In genomic region chr20:21546355-21546754, GRCh38 we compare ENCODE assay signal across 22 cellular contexts. TPM values are rescaled to one million over a fixed set of nuclear protein-coding genes. Genes with fewer than 3 reads are reported as not detected.
A peak's percentile ranks its signal among the peaks of the same experiment; 100 is the strongest.
DNase-seq lines count a peak whose midpoint lies in the region; ATAC-seq and TF ChIP-seq lines count a peak whose summit lies in the region.
"Had no signal": no experiment of that assay in that cellular context is flagged by ENCODE, and none has a peak within 500 bp of the region (broad histone marks: within the 10 kb centered on the region; RNA-seq: fewer than 3 reads in every experiment).

No MANE protein-coding gene starts in this region.

- H2AFZ ChIP-seq in GM23338 (peak overlapping the region; percentile 72; the same call in 1 of the 2 replicates), OCI-LY7 (ENCODE audit: low read length) (peak overlapping the region; percentile 27; the same call in 1 of the 2 replicates)

- no peaks in the 10 kb centered on the region for H3K4me1 Mint-ChIP-seq in GM23338
- no peaks in the 10 kb centered on the region for H3K4me1 Mint-ChIP-seq in Calu3 (ENCODE audit: low read depth, unreplicated experiment)

- no peak for DNase-seq in GM23338 (ENCODE audit: low spot score)
- no peak for DNase-seq in OCI-LY7 (ENCODE audit: low spot score)
- no peak for DNase-seq in left lobe of liver (ENCODE audit: low spot score)
- DNase-seq in Calu3, result no peak
- DNase-seq in H7, result no peak
- no peak for DNase-seq in SKM-1 (lab: John Stamatoyannopoulos, UW; ENCODE audit: unreplicated experiment)
- DNase-seq: BE2C; CD8-positive, alpha-beta T cell; KG1; NCI-H1105 treated with DMSO at 0.1 percent for 48 hours; NCI-H2029 treated with DMSO at 0.1 percent for 48 hours; NCI-H2171; NCI-H345; NCI-H524 treated with DMSO at 0.1 percent for 48 hours; NCI-H82; PC-3; Right ventricle myocardium superior had no signal

- H3K36me3 ChIP-seq in GM23338 (ENCODE audit: insufficient read depth) (no peaks in the 10 kb centered on the region), OCI-LY7 (ENCODE audit: insufficient read depth, low read length) (no peaks in the 10 kb centered on the region), H7 (replicated peaks; ENCODE audit: control insufficient read depth, insufficient read depth, low read length) (no peaks in the 10 kb centered on the region)
- H3K36me3 ChIP-seq: BE2C had no signal

- CTCF ChIA-PET in OCI-LY7 (lab: Charles Lee; ENCODE audit: unreplicated experiment) (no interaction called here), Calu3 (lab: Charles Lee) (no interaction called here)

- no TSS peak for BruUV-seq in OCI-LY7 (replicated peaks; lab: Mats Ljungman, UMichigan)
- no TSS peak for BruUV-seq in Calu3 (replicated peaks; lab: Mats Ljungman, UMichigan)

- H3K9me3 Mint-ChIP-seq in GM23338 (no peaks in the 10 kb centered on the region; the same call in 1 of the 3 replicates), Calu3 (ENCODE audit: low read depth, unreplicated experiment) (no peaks in the 10 kb centered on the region)
- H3K9me3 Mint-ChIP-seq: CD8-positive, alpha-beta T cell had no signal

- intact Hi-C loops in OCI-LY7 (cut with micrococcal nuclease; ENCODE audit: unreplicated experiment), result no loop called here
- intact Hi-C loops in Calu3 (cut with micrococcal nuclease; ENCODE audit: unreplicated experiment), result no loop called here

- H3K4me2 ChIP-seq in GM23338 (no peak overlapping the region), OCI-LY7 (ENCODE audit: low read length) (no peak overlapping the region)

- H3K27me3 ChIP-seq in GM23338 (ENCODE audit: insufficient read depth) (no peaks in the 10 kb centered on the region), H7 (ENCODE audit: control insufficient read depth, insufficient read depth, low read length) (no peaks in the 10 kb centered on the region)

- H3K79me2 ChIP-seq in GM23338 (replicated peaks; ENCODE audit: insufficient read depth), result no peaks in the 10 kb centered on the region
- no peaks in the 10 kb centered on the region for H3K79me2 ChIP-seq in OCI-LY7 (ENCODE audit: insufficient read depth, low read depth, low read length)

- no peaks in the 10 kb centered on the region for H3K27me3 Mint-ChIP-seq in GM23338 (ENCODE audit: insufficient read depth, low read depth, poor library complexity)
- H3K27me3 Mint-ChIP-seq in Calu3 (ENCODE audit: unreplicated experiment), result no peaks in the 10 kb centered on the region

- H3K27ac Mint-ChIP-seq in GM23338 (no peak overlapping the region), Calu3 (ENCODE audit: unreplicated experiment) (no peak overlapping the region)
- H3K27ac Mint-ChIP-seq: CD8-positive, alpha-beta T cell had no signal

- H3K4me3 ChIP-seq in GM23338 (no peak overlapping the region), OCI-LY7 (ENCODE audit: low read depth, low read length, poor library complexity, severe bottlenecking) (no peak overlapping the region), H7 (ENCODE audit: insufficient read depth, low read depth, low read length) (no peak overlapping the region)

- ATAC-seq in GM23338 (no peak), left lobe of liver (peak; percentile 50), HG02571 (IDR thresholded peaks at IDR 0.05; ENCODE audit: unreplicated experiment) (no peak)
- ATAC-seq: CD8-positive, alpha-beta T cell; PC-3 had no signal

- no peak overlapping the region for H3K27ac ChIP-seq in GM23338 (ENCODE audit: low read depth)
- H3K27ac ChIP-seq in OCI-LY7 (ENCODE audit: low read depth, low read length, poor library complexity, severe bottlenecking), result no peak overlapping the region
- H3K27ac ChIP-seq: HL-60 had no signal

- no peaks in the 10 kb centered on the region for H3K9me3 ChIP-seq in OCI-LY7 (ENCODE audit: low read length)
- H3K9me3 ChIP-seq: BE2C had no signal

- peaks cover 10% of the 10 kb centered on the region for H3K9me2 ChIP-seq in GM23338 (ENCODE audit: insufficient read depth)
- H3K9me2 ChIP-seq in OCI-LY7 (ENCODE audit: insufficient read depth, low read length), result no peaks in the 10 kb centered on the region

- H3K4me1 ChIP-seq in GM23338 (ENCODE audit: insufficient read depth) (no peaks in the 10 kb centered on the region), OCI-LY7 (ENCODE audit: insufficient read depth, low read length, poor library complexity, severe bottlenecking) (peaks cover 22% of the 10 kb centered on the region)
- H3K4me1 ChIP-seq: BE2C had no signal

- H3K36me3 Mint-ChIP-seq in GM23338 (ENCODE audit: low read depth) (no peaks in the 10 kb centered on the region), Calu3 (ENCODE audit: insufficient read depth, unreplicated experiment) (no peaks in the 10 kb centered on the region)
- H3K36me3 Mint-ChIP-seq: CD8-positive, alpha-beta T cell had no signal

- TF ChIP-seq CTCF in GM23338 (conservative IDR thresholded peaks at IDR 0.05; ENCODE audit: low read depth in 2 of 2) (no peak), OCI-LY7 (conservative IDR thresholded peaks at IDR 0.05; ENCODE audit: low read length) (no peak), Calu3 (IDR thresholded peaks at IDR 0.05; ENCODE audit: unreplicated experiment) (no peak)

- H3K4me3 Mint-ChIP-seq in GM23338, result no peak overlapping the region
- H3K4me3 Mint-ChIP-seq in Calu3 (ENCODE audit: low read depth, unreplicated experiment), result no peak overlapping the region
- H3K4me3 Mint-ChIP-seq: CD8-positive, alpha-beta T cell had no signal

- H3F3A ChIP-seq in GM23338 (replicated peaks; ENCODE audit: low read depth), result no peaks in the 10 kb centered on the region

- H4K20me1 ChIP-seq in GM23338 (replicated peaks; ENCODE audit: insufficient read depth) (no peaks in the 10 kb centered on the region), OCI-LY7 (ENCODE audit: insufficient read depth, low read length) (no peaks in the 10 kb centered on the region)

- POLR2A ChIA-PET in OCI-LY7 (lab: Charles Lee), result interaction anchor here (1.3 kb wide), 1 partner anchor 32 kb away, joined by 4 read pairs; no protein-coding TSS in a partner anchor

TF ChIP-seq in GM23338, 12 proteins besides CTCF, POLR2A, EP300 and RAD21 (continues in another document):
- TF ChIP-seq CREB1 (CRISPR knock-in tag; IDR thresholded peaks at IDR 0.05; ENCODE audit: low read depth) (no peak), STAT1 (IDR thresholded peaks at IDR 0.05; ENCODE audit: unreplicated experiment) (no peak), ETS1 (IDR thresholded peaks at IDR 0.05) (no peak)

RNA-seq across cellular contexts. Expression of gene NKX2-2, which starts 32.5 kb away (rescaled TPM):
- not detected in 2 replicates for total RNA-seq in GM23338 (2014; rRNA removed; shearing (Covaris generic))
- not detected in 2 replicates for polyA plus RNA-seq in GM23338 (2016; fragmentation: Nextera tagmentation; extraction: Ambion mirVana)
- not detected in 2 replicates for total RNA-seq in OCI-LY7 (2014; rRNA removed; shearing (Covaris generic))
- total RNA-seq in OCI-LY7 (2022) (not detected in 2 replicates), left lobe of liver (not detected), Calu3 (2022) (not detected in 2 replicates)
- total RNA-seq in H7 (2014; rRNA removed; shearing (Covaris generic)), result 0.45 TPM in 1 of 2 replicates, not detected in the other
- total RNA-seq: CD8-positive, alpha-beta T cell; HT-29; PC-3; Right ventricle myocardium superior; RPMI7951; SK-MEL-5 had no signal
